Comparison of ENCODE assay signal across 1 cellular context in the genomic region with DNA sequence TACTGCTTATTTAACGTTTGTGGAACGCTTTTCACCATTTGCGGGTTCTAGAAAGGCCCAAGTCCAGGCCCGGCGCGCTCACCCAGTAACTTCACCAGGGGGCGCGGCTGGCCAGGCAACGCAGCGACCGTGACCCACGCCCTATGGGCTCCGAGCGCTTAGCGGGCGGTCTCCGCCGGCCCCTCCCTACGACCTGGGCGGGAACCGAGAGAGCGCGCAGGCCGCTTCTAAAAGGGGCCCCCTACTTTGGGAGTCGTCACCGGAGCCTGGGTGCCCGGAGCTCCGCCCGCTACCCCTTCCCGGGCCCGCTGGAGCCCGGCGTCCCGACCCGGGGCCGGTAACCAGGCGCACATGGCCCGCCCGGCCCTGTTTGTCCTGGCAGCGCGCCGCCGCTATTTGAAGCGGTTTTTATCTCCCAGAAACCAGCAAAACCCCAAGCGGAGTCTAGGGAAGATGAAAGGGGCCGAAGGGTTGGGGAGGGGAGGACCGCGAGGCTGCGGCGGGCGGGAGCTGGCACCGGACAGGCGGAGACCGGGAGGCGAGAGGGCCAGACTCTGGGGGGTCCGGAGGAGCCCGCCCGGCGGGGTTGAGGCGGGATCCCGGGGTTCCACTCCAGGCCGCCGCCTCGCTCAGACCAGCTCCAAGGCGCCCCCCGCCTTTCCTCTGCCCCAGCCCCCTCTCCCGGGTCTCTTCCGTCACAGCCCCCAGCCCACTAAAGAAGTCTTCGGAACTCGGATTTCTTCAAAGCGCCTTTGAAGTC.
A peak's percentile ranks its signal among the peaks of the same experiment; 100 is the strongest.
TF ChIP-seq lines count a peak whose summit lies in the region.

No MANE protein-coding gene starts in this region.

TF ChIP-seq in K562, 482 proteins besides CTCF, POLR2A, EP300 and RAD21 (continued from another document):
- TF ChIP-seq SFPQ (IDR thresholded peaks at IDR 0.05; ENCODE audit: low read depth, low read length) = no peak
- TF ChIP-seq ZNF134 (CRISPR knock-in tag; conservative IDR thresholded peaks at IDR 0.05) = peak; percentile 48; the same call in 1 of the 2 replicates
- peak; percentile 65; the same call in 1 of the 2 replicates for TF ChIP-seq ATF7 (IDR thresholded peaks at IDR 0.05)
- no peak; the same call in 1 of the 2 replicates for TF ChIP-seq KAT7 (CRISPR knock-in tag; IDR thresholded peaks at IDR 0.05; ENCODE audit: borderline replicate concordance)
- peak; percentile 95 for TF ChIP-seq DEAF1 (CRISPR knock-in tag; IDR thresholded peaks at IDR 0.05)
- 0 out of 2 replicates have a peak, but pooled peaks have one; percentile 35 for TF ChIP-seq ZNF76 (CRISPR knock-in tag; IDR thresholded peaks at IDR 0.05; ENCODE audit: borderline replicate concordance)
- peak; percentile 60 for TF ChIP-seq FIP1L1 (IDR thresholded peaks at IDR 0.05; ENCODE audit: low read depth, low read length, poor library complexity, severe bottlenecking)
- TF ChIP-seq, protein P1, sequence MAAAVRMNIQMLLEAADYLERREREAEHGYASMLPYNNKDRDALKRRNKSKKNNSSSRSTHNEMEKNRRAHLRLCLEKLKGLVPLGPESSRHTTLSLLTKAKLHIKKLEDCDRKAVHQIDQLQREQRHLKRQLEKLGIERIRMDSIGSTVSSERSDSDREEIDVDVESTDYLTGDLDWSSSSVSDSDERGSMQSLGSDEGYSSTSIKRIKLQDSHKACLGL (CRISPR knock-in tag; IDR thresholded peaks at IDR 0.05; ENCODE audit: borderline replicate concordance, poor library complexity, severe bottlenecking) = peak; percentile 49
- TF ChIP-seq ESRRB (CRISPR knock-in tag; IDR thresholded peaks at IDR 0.05; ENCODE audit: borderline replicate concordance) = no peak
- no peak for TF ChIP-seq TARDBP (IDR thresholded peaks at IDR 0.05)
- peak; percentile 72; the same call in 1 of the 2 replicates for TF ChIP-seq HNRNPL (IDR thresholded peaks at IDR 0.05; ENCODE audit: low read depth, low read length)
- 0 out of 2 replicates have a peak, but pooled peaks have one; percentile 29 for TF ChIP-seq GTF2F1 (IDR thresholded peaks at IDR 0.05; ENCODE audit: low read depth, low read length)
- TF ChIP-seq PML (IDR thresholded peaks at IDR 0.05; ENCODE audit: low read length) = peak; percentile 56
- TF ChIP-seq, protein P2, sequence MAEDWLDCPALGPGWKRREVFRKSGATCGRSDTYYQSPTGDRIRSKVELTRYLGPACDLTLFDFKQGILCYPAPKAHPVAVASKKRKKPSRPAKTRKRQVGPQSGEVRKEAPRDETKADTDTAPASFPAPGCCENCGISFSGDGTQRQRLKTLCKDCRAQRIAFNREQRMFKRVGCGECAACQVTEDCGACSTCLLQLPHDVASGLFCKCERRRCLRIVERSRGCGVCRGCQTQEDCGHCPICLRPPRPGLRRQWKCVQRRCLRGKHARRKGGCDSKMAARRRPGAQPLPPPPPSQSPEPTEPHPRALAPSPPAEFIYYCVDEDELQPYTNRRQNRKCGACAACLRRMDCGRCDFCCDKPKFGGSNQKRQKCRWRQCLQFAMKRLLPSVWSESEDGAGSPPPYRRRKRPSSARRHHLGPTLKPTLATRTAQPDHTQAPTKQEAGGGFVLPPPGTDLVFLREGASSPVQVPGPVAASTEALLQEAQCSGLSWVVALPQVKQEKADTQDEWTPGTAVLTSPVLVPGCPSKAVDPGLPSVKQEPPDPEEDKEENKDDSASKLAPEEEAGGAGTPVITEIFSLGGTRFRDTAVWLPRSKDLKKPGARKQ (CRISPR knock-in tag; IDR thresholded peaks at IDR 0.05) = no peak
- TF ChIP-seq YY1 (IDR thresholded peaks at IDR 0.05; ENCODE audit: borderline replicate concordance in 1 of 3, control insufficient read depth in 1 of 3, extremely low read depth in 1 of 3, insufficient read depth in 3 of 3, insufficient read length in 1 of 3, insufficient replicate concordance in 2 of 3, low read depth in 1 of 3, low read length in 2 of 3) = peak in 2 of 3 experiments; percentile 47 to 76
- peak; percentile 49 for TF ChIP-seq NFIC (IDR thresholded peaks at IDR 0.05)
- peak; percentile 24 for TF ChIP-seq ZBTB12 (CRISPR knock-in tag; IDR thresholded peaks at IDR 0.05)
- 0 out of 2 replicates have a peak, but pooled peaks have one; percentile 17 for TF ChIP-seq HCFC1 (IDR thresholded peaks at IDR 0.05; ENCODE audit: low read depth, low read length)
- TF ChIP-seq CHCHD3 (CRISPR knock-in tag; IDR thresholded peaks at IDR 0.05) = no peak
- peak; percentile 56; the same call in 1 of the 2 replicates for TF ChIP-seq JUN (IDR thresholded peaks at IDR 0.05; ENCODE audit: borderline replicate concordance, low read depth, low read length)
- no peak; the same call in 1 of the 2 replicates for TF ChIP-seq JUN (CRISPR knock-in tag; IDR thresholded peaks at IDR 0.05; ENCODE audit: borderline replicate concordance)
- TF ChIP-seq KDM4B (IDR thresholded peaks at IDR 0.05; ENCODE audit: borderline replicate concordance in 2 of 2, low read depth in 1 of 2) = 0 out of 4 replicates have a peak, but pooled peaks of 1 of the 2 experiments have one; percentile 75
- peak; percentile 31; the same call in 1 of the 2 replicates for TF ChIP-seq CBX1 (IDR thresholded peaks at IDR 0.05; ENCODE audit: low read depth)
- 0 out of 2 replicates have a peak, but pooled peaks have one; percentile 27 for TF ChIP-seq FOXP1 (CRISPR knock-in tag; IDR thresholded peaks at IDR 0.05)
- TF ChIP-seq TFAP4 (CRISPR knock-in tag; IDR thresholded peaks at IDR 0.05; ENCODE audit: borderline replicate concordance) = peak; percentile 82
- TF ChIP-seq VEZF1 (CRISPR knock-in tag; IDR thresholded peaks at IDR 0.05) = peak; percentile 94
- TF ChIP-seq BCOR (IDR thresholded peaks at IDR 0.05) = 0 out of 2 replicates have a peak, but pooled peaks have one; percentile 19
- TF ChIP-seq SMARCE1 (IDR thresholded peaks at IDR 0.05) = 0 out of 2 replicates have a peak, but pooled peaks have one; percentile 3
- TF ChIP-seq, protein P3, sequence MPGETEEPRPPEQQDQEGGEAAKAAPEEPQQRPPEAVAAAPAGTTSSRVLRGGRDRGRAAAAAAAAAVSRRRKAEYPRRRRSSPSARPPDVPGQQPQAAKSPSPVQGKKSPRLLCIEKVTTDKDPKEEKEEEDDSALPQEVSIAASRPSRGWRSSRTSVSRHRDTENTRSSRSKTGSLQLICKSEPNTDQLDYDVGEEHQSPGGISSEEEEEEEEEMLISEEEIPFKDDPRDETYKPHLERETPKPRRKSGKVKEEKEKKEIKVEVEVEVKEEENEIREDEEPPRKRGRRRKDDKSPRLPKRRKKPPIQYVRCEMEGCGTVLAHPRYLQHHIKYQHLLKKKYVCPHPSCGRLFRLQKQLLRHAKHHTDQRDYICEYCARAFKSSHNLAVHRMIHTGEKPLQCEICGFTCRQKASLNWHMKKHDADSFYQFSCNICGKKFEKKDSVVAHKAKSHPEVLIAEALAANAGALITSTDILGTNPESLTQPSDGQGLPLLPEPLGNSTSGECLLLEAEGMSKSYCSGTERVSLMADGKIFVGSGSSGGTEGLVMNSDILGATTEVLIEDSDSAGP (CRISPR knock-in tag; IDR thresholded peaks at IDR 0.05) = no peak
- 0 out of 2 replicates have a peak, but pooled peaks have one; percentile 39 for TF ChIP-seq ZNF175 (CRISPR knock-in tag; IDR thresholded peaks at IDR 0.05; ENCODE audit: low read depth)
- TF ChIP-seq CREB1 (IDR thresholded peaks at IDR 0.05) = 0 out of 2 replicates have a peak, but pooled peaks have one; percentile 33
- no peak for TF ChIP-seq CREB1 (CRISPR knock-in tag; IDR thresholded peaks at IDR 0.05)
- TF ChIP-seq SIN3A (IDR thresholded peaks at IDR 0.05; ENCODE audit: borderline replicate concordance in 2 of 2, control insufficient read depth in 1 of 2, low read depth in 2 of 2, low read length in 2 of 2) = peak in 1 of 2 experiments; percentile 56; a peak in 1 of 4 replicates
- peak; percentile 97 for TF ChIP-seq ZFX (CRISPR knock-in tag; IDR thresholded peaks at IDR 0.05)
- peak; percentile 54 for TF ChIP-seq SMAD1 (IDR thresholded peaks at IDR 0.05; ENCODE audit: low read depth, low read length, partially characterized antibody)
- TF ChIP-seq KLF6 (CRISPR knock-in tag; IDR thresholded peaks at IDR 0.05; ENCODE audit: borderline replicate concordance) = peak; percentile 92; the same call in 1 of the 2 replicates
- TF ChIP-seq RB1 (IDR thresholded peaks at IDR 0.05; ENCODE audit: low read depth) = peak; percentile 96
- peak; percentile 74 for TF ChIP-seq SUPT5H (IDR thresholded peaks at IDR 0.05)
- TF ChIP-seq ESRRA (IDR thresholded peaks at IDR 0.05; ENCODE audit: borderline replicate concordance, low read depth) = peak; percentile 38
- no peak for TF ChIP-seq ZNF316 (IDR thresholded peaks at IDR 0.05)
- 0 out of 2 replicates have a peak, but pooled peaks have one; percentile 31 for TF ChIP-seq ZNF583 (CRISPR knock-in tag; IDR thresholded peaks at IDR 0.05)
- peak; percentile 66; the same call in 1 of the 2 replicates for TF ChIP-seq GTF2E2 (tag; IDR thresholded peaks at IDR 0.05)
- TF ChIP-seq, protein P4, sequence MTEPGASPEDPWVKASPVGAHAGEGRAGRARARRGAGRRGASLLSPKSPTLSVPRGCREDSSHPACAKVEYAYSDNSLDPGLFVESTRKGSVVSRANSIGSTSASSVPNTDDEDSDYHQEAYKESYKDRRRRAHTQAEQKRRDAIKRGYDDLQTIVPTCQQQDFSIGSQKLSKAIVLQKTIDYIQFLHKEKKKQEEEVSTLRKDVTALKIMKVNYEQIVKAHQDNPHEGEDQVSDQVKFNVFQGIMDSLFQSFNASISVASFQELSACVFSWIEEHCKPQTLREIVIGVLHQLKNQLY (CRISPR knock-in tag; conservative IDR thresholded peaks at IDR 0.05) = no peak
